In genomic region chr1:47676311-47677054, GRCh38 we compare ENCODE assay signal across 27 cellular contexts.
DNase-seq lines count a peak whose midpoint lies in the region; ATAC-seq and TF ChIP-seq lines count a peak whose summit lies in the region.
"Had no signal": no experiment of that assay in that cellular context is flagged by ENCODE, and none has a peak within 500 bp of the region (broad histone marks: within the 10 kb centered on the region; RNA-seq: fewer than 3 reads in every experiment).

No MANE protein-coding gene starts in this region.

- H2AFZ ChIP-seq in neuronal stem cell (ENCODE audit: low read length): no peak overlapping the region

- H2BK120ac ChIP-seq in neuronal stem cell (ENCODE audit: low read depth, low read length): peak overlapping the region; percentile 35

- ATAC-seq in HG02798 (IDR thresholded peaks at IDR 0.05; ENCODE audit: poor library complexity, unreplicated experiment): no peak
- ATAC-seq in GM19467 (IDR thresholded peaks at IDR 0.05; ENCODE audit: unreplicated experiment): no peak
- ATAC-seq: left lung, sciatic nerve had no signal

- H3K4ac ChIP-seq in neuronal stem cell (ENCODE audit: low read length): no peak overlapping the region

- no peaks in the 10 kb centered on the region for H3K27me3 ChIP-seq in right atrium auricular region
- no peaks in the 10 kb centered on the region for H3K27me3 ChIP-seq in neuronal stem cell (ENCODE audit: control insufficient read depth in 3 of 3, insufficient read depth in 3 of 3, low read depth in 1 of 3, low read length in 3 of 3)
- H3K27me3 ChIP-seq: left lung had no signal

- H3K4me3 Mint-ChIP-seq in glutamatergic neuron (ENCODE audit: unreplicated experiment): peak overlapping the region; percentile 39
- H3K4me3 Mint-ChIP-seq: activated CD4-positive, alpha-beta memory T cell treated with anti-CD3 and anti-CD28 coated beads, Interleukin-2, amount 10 ng/mL, durations not matched to agents 7 days and 5 days; activated naive CD4-positive, alpha-beta T cell treated with anti-CD3 and anti-CD28 coated beads, Interleukin-2, amount 50 U/mL, for 24 hours had no signal

- peaks cover 13% of the 10 kb centered on the region for H3K27me3 Mint-ChIP-seq in glutamatergic neuron (ENCODE audit: unreplicated experiment)
- H3K27me3 Mint-ChIP-seq: CD4-positive, CD25-positive, alpha-beta regulatory T cell had no signal

- H3K27ac Mint-ChIP-seq in glutamatergic neuron (ENCODE audit: unreplicated experiment): peak overlapping the region; percentile 78
- H3K27ac Mint-ChIP-seq: activated CD4-positive, alpha-beta memory T cell treated with anti-CD3 and anti-CD28 coated beads, Interleukin-2, amount 10 ng/mL, durations not matched to agents 7 days and 5 days; activated naive CD4-positive, alpha-beta T cell treated with anti-CD3 and anti-CD28 coated beads, Interleukin-2, amount 50 U/mL, for 24 hours; CD4-positive, CD25-positive, alpha-beta regulatory T cell had no signal

- peaks cover 11% of the 10 kb centered on the region for H3K4me1 Mint-ChIP-seq in glutamatergic neuron (ENCODE audit: low read depth, unreplicated experiment)
- H3K4me1 Mint-ChIP-seq: activated CD4-positive, alpha-beta memory T cell treated with anti-CD3 and anti-CD28 coated beads, Interleukin-2, amount 10 ng/mL, durations not matched to agents 7 days and 5 days; activated naive CD4-positive, alpha-beta T cell treated with anti-CD3 and anti-CD28 coated beads, Interleukin-2, amount 50 U/mL, for 24 hours; CD4-positive, CD25-positive, alpha-beta regulatory T cell had no signal

- TF ChIP-seq CTCF in right atrium auricular region (IDR thresholded peaks at IDR 0.05): no peak
- no peak for TF ChIP-seq CTCF in glutamatergic neuron (IDR thresholded peaks at IDR 0.05; ENCODE audit: partially characterized antibody, unreplicated experiment)

- H3K9ac ChIP-seq in neuronal stem cell (ENCODE audit: low read depth, low read length, poor library complexity): no peak overlapping the region

- no peak overlapping the region for H3K4me2 ChIP-seq in neuronal stem cell (ENCODE audit: insufficient read depth, low read length, poor library complexity, severe bottlenecking)

- no peaks in the 10 kb centered on the region for H3K36me3 ChIP-seq in right atrium auricular region
- H3K36me3 ChIP-seq in neuronal stem cell (replicated peaks in 1 of 2; ENCODE audit: control insufficient read depth in 2 of 2, insufficient read depth in 2 of 2, low read length in 2 of 2): no peaks in the 10 kb centered on the region
- H3K36me3 ChIP-seq: left lung, prostate gland had no signal

- no CpG with 5 or more reads among the region's 14 CpGs for WGBS in neuronal stem cell (ENCODE audit: extremely low coverage in 2 of 2, insufficient read length in 2 of 2, insufficient replicate concordance in 1 of 2), 2 donors

- H2AK5ac ChIP-seq in neuronal stem cell (ENCODE audit: low read depth, low read length): peak overlapping the region; percentile 11

- no peak overlapping the region for H3K27ac ChIP-seq in right atrium auricular region
- H3K27ac ChIP-seq in neuronal stem cell (replicated peaks; ENCODE audit: low read length): no peak overlapping the region
- H3K27ac ChIP-seq: left lung, prostate gland had no signal

- H2BK12ac ChIP-seq in neuronal stem cell (ENCODE audit: low read length): no peak overlapping the region

- H3K23ac ChIP-seq in neuronal stem cell (ENCODE audit: low read depth, low read length, poor library complexity): no peak overlapping the region

- peak overlapping the region; percentile 3 for H2BK5ac ChIP-seq in neuronal stem cell (ENCODE audit: low read length)

- H4K8ac ChIP-seq in neuronal stem cell (ENCODE audit: low read depth, low read length): peak overlapping the region; percentile 5

- peaks cover 17% of the 10 kb centered on the region for H3K36me3 Mint-ChIP-seq in glutamatergic neuron (ENCODE audit: unreplicated experiment)
- H3K36me3 Mint-ChIP-seq: CD4-positive, CD25-positive, alpha-beta regulatory T cell had no signal

- no peaks in the 10 kb centered on the region for H3K9me3 Mint-ChIP-seq in glutamatergic neuron (ENCODE audit: unreplicated experiment)

- H3K14ac ChIP-seq in neuronal stem cell (ENCODE audit: low read length): no peak overlapping the region

- peak overlapping the region; percentile 89 for H3K18ac ChIP-seq in neuronal stem cell (ENCODE audit: low read length)

- H3K4me3 ChIP-seq in right atrium auricular region (no peak overlapping the region), neuronal stem cell (ENCODE audit: low read length in 2 of 2) (no peak overlapping the region)
- H3K4me3 ChIP-seq: left lung, prostate gland had no signal

- intact Hi-C loops in cardiac septum (cut with DNase I): no loop called here

- peak overlapping the region; percentile 87 for H2BK15ac ChIP-seq in neuronal stem cell (ENCODE audit: low read length)

- peak overlapping the region; percentile 5 for H4K91ac ChIP-seq in neuronal stem cell (ENCODE audit: low read depth, low read length, poor library complexity)

- DNase-seq in right atrium auricular region (ENCODE audit: low spot score): peak; percentile 36
- no peak for DNase-seq in cardiac septum (ENCODE audit: low spot score)
- DNase-seq in glutamatergic neuron: no peak
- no peak for DNase-seq in neuronal stem cell (ENCODE audit: low spot score)
- no peak for DNase-seq in activated CD4-positive, CD25-positive, alpha-beta regulatory T cell treated with anti-CD3 and anti-CD28 coated beads, Interleukin-2, amount 50 U/mL, for 72 hours
- no peak for DNase-seq in COLO668 (lab: John Stamatoyannopoulos, UW; ENCODE audit: unreplicated experiment)
- DNase-seq: activated CD4-positive, alpha-beta memory T cell treated with anti-CD3 and anti-CD28 coated beads, Interleukin-2, amount 10 ng/mL, durations not matched to agents 7 days and 5 days; activated CD4-positive, alpha-beta T cell treated with anti-CD3 and anti-CD28 coated beads for 1 hour; amygdala; CD4-positive, CD25-positive, alpha-beta regulatory T cell; effector CD8-positive, alpha-beta T cell; left lung; mesendoderm; NCI-H1436 treated with DMSO at 0.1 percent for 48 hours; NCI-H2081 treated with DMSO at 0.1 percent for 48 hours; NCI-H226; NCI-H69; nucleus accumbens; Right ventricle myocardium superior; stimulated activated CD4-positive, alpha-beta T cell treated with anti-CD3 and anti-CD28 coated beads, Interleukin-4, amount 100 ng/mL, for 24 hours; T-helper 2 cell; trophoblast cell had no signal

- H3K79me1 ChIP-seq in neuronal stem cell (ENCODE audit: low read depth, low read length): no peaks in the 10 kb centered on the region

- H3K4me1 ChIP-seq in right atrium auricular region (no peaks in the 10 kb centered on the region), neuronal stem cell (ENCODE audit: control insufficient read depth in 2 of 2, insufficient read depth in 1 of 2, low read depth in 1 of 2, low read length in 2 of 2) (peaks cover 0 to 14% of the 10 kb centered on the region in 2 donors)
- H3K4me1 ChIP-seq: left lung, prostate gland had no signal

- peaks cover 0 to 25% of the 10 kb centered on the region in 2 donors for H3K9me3 ChIP-seq in right atrium auricular region
- peaks cover 0 to 6% of the 10 kb centered on the region in 2 donors for H3K9me3 ChIP-seq in neuronal stem cell (replicated peaks in 1 of 2; ENCODE audit: control insufficient read depth in 2 of 2, insufficient read depth in 1 of 2, low read depth in 1 of 2, low read length in 2 of 2)
- H3K9me3 ChIP-seq: prostate gland had no signal
